In the genomic region with DNA sequence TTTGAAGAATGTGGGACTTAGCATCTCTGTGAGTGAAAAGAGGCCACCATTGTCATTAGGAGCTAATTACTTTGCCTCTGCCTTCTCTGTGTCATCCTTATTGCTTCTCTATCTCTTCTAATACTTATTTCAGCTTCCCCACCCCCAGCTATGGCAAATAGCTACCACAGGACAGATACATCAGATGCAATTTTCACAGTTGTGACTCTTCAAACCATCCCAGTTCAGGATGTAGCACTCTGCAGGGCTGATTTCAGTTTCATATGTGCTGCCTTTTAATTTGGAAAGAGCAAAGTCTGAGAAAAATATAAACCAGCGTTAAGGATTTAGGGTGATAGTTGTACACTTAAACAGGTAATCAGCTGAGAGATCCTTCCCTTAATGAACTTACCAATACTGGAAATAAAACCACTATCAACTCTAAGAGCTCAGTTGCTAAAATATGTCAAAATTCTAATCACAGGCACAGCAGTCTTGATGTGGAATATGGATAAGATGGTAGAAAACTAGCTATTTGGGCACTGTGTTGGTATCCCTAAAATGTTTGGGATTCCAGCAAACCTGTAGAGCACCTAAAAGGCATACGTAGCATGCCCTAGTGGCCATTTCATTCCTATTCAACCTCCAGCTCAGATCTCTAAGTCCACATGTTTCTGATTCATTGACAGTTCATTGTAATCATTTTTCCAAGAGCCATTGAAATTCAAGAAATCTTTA, we compare ENCODE assay signal across 16 cellular contexts.
A peak's percentile ranks its signal among the peaks of the same experiment; 100 is the strongest.
DNase-seq lines count a peak whose midpoint lies in the region; ATAC-seq, FAIRE-seq and TF ChIP-seq lines count a peak whose summit lies in the region.
"Had no signal": no experiment of that assay in that cellular context is flagged by ENCODE, and none has a peak within 500 bp of the region (broad histone marks: within the 10 kb centered on the region; RNA-seq: fewer than 3 reads in every experiment).

No MANE protein-coding gene starts in this region.

- peaks cover 16% of the 10 kb centered on the region for H3K4me1 ChIP-seq in KMS-11 (ENCODE audit: low read depth, poor library complexity, severe bottlenecking)
- H3K4me1 ChIP-seq in H1 (replicated peaks in 1 of 4; ENCODE audit: control insufficient read depth in 3 of 4, insufficient read depth in 4 of 4, low read length in 3 of 4) = peaks cover 3 to 18% (median 8%) of the 10 kb centered on the region in 4 experiments; a peak in 6 of 7 replicates

- TF ChIP-seq CTCF in AG10803 (conservative IDR thresholded peaks at IDR 0.05; ENCODE audit: low read length) (peak; percentile 46), KMS-11 (conservative IDR thresholded peaks at IDR 0.05; ENCODE audit: low read depth, low read length) (no peak), H1 (IDR thresholded peaks at IDR 0.05; ENCODE audit: control extremely low read depth in 1 of 3, insufficient read depth in 1 of 3, low read depth in 1 of 3, low read length in 3 of 3) (peak in 2 of 3 experiments; percentile 30 to 60; a peak in 3 of 4 replicates), neural crest cell (conservative IDR thresholded peaks at IDR 0.05) (peak; percentile 28)

- no peak for FAIRE-seq in H1 (lab: Jason Lieb, UNC)
- FAIRE-seq: endothelial cell of umbilical vein had no signal

- no peak overlapping the region for H2AFZ ChIP-seq in KMS-11 (ENCODE audit: low read depth)
- H2AFZ ChIP-seq in H1 (ENCODE audit: low read length) = no peak overlapping the region

- CTCF ChIA-PET in H1 (lab: Charles Lee; ENCODE audit: partially characterized antibody) = interaction anchor here (0.7 to 4.5 kb wide), 29 partner anchors 8 to 377 kb away, joined by 3 to 55 read pairs (median 4); no protein-coding TSS in a partner anchor
- CTCF ChIA-PET in activated CD4-positive, alpha-beta memory T cell treated with anti-CD3 and anti-CD28 coated beads, Interleukin-2, amount 10 ng/mL, durations not matched to agents 7 days and 5 days (lab: Charles Lee) = interaction anchor here (0.6 to 1.5 kb wide), 4 partner anchors 9 to 382 kb away, joined by 3 to 4 read pairs (median 4); no protein-coding TSS in a partner anchor

- H3K23me2 ChIP-seq in H1 (ENCODE audit: low read depth, low read length) = no peaks in the 10 kb centered on the region

- DNase-seq in AG10803 (ENCODE audit: low read depth) (no peak), H1 (ENCODE audit: low read depth in 1 of 2, low spot score in 2 of 2) (no peak), neural crest cell (ENCODE audit: low read depth, low spot score) (no peak), amniotic stem cell (lab: John Stamatoyannopoulos, UW) (no peak), DMS 273 treated with DMSO at 0.1 percent for 48 hours (lab: John Stamatoyannopoulos, UW) (no peak)
- no peak for DNase-seq in activated CD4-positive, alpha-beta memory T cell treated with anti-CD3 and anti-CD28 coated beads, Interleukin-2, amount 10 ng/mL, durations not matched to agents 7 days and 5 days
- DNase-seq: activated CD4-positive, alpha-beta T cell treated with anti-CD3 and anti-CD28 coated beads for 1 hour; activated T-cell treated with anti-CD3 and anti-CD28 coated beads, Interleukin-2, amount 50 U/mL, for 48 hours; DMS53; KBM-7; mucosa of descending colon; NCI-H2081 had no signal

- H4K8ac ChIP-seq in H1 (ENCODE audit: extremely low read depth, insufficient read depth, low read length) = no peak overlapping the region

- no peak overlapping the region for H3K14ac ChIP-seq in H1 (ENCODE audit: insufficient read length)

- H3K9me3 ChIP-seq in H1 (ENCODE audit: insufficient read depth in 2 of 2, low read depth in 1 of 2, low read length in 1 of 2) = no peaks in the 10 kb centered on the region
- H3K9me3 ChIP-seq: mucosa of descending colon, upper lobe of left lung had no signal

- H2BK5ac ChIP-seq in H1 (ENCODE audit: low read depth, low read length) = no peak overlapping the region

- H3K4me1 Mint-ChIP-seq in neural crest cell = peaks cover 6% of the 10 kb centered on the region
- peaks cover 13% of the 10 kb centered on the region for H3K4me1 Mint-ChIP-seq in activated CD4-positive, alpha-beta memory T cell treated with anti-CD3 and anti-CD28 coated beads, Interleukin-2, amount 10 ng/mL, durations not matched to agents 7 days and 5 days

- H3K9ac ChIP-seq in KMS-11 = no peak overlapping the region
- no peak overlapping the region for H3K9ac ChIP-seq in H1 (replicated peaks in 1 of 4; ENCODE audit: extremely low read depth in 1 of 4, low read depth in 3 of 4, low read length in 3 of 4)

- no peak overlapping the region for H2BK120ac ChIP-seq in H1 (replicated peaks; ENCODE audit: low read depth, low read length)

- no peaks in the 10 kb centered on the region for H3K9me3 Mint-ChIP-seq in neural crest cell
- H3K9me3 Mint-ChIP-seq in activated CD4-positive, alpha-beta memory T cell treated with anti-CD3 and anti-CD28 coated beads, Interleukin-2, amount 10 ng/mL, durations not matched to agents 7 days and 5 days = no peaks in the 10 kb centered on the region

- H3K27me3 ChIP-seq in KMS-11 (ENCODE audit: insufficient read depth, low read depth) = no peaks in the 10 kb centered on the region
- H3K27me3 ChIP-seq in H1 (replicated peaks in 1 of 4; ENCODE audit: control insufficient read depth in 3 of 4, extremely low read depth in 1 of 4, insufficient read depth in 3 of 4, low read length in 3 of 4) = no peaks in the 10 kb centered on the region
- H3K27me3 ChIP-seq: upper lobe of left lung had no signal

- WGBS in H1 (ENCODE audit: extremely low coverage in 1 of 2, insufficient coverage in 1 of 2, insufficient read length in 1 of 2, insufficient replicate concordance in 2 of 2, low coverage in 1 of 2, low lambda C conversion rate in 2 of 2, missing lambda C conversion rate in 1 of 2), 2 experiments = 59% methylated on average over 2 of the region's 2 CpGs; no CpG with 5 or more reads in 1 of the 2 experiments

- H3K36me3 ChIP-seq in KMS-11 (ENCODE audit: insufficient read depth) (no peaks in the 10 kb centered on the region), H1 (ENCODE audit: control insufficient read depth in 2 of 4, insufficient read depth in 4 of 4, low read length in 3 of 4) (no peaks in the 10 kb centered on the region)

- H3K27ac ChIP-seq in KMS-11 = 0 out of 2 replicates have a peak overlapping the region, but pooled peaks have one; percentile 4
- H3K27ac ChIP-seq in H1 (ENCODE audit: low read depth, low read length) = no peak overlapping the region

- no peak overlapping the region for H4K91ac ChIP-seq in H1 (replicated peaks; ENCODE audit: insufficient read length, low read length)

- no peak overlapping the region for H4K5ac ChIP-seq in H1 (ENCODE audit: insufficient read length, low read depth, low read length)

- no peak overlapping the region for H3K4me3 Mint-ChIP-seq in neural crest cell
- H3K4me3 Mint-ChIP-seq in activated CD4-positive, alpha-beta memory T cell treated with anti-CD3 and anti-CD28 coated beads, Interleukin-2, amount 10 ng/mL, durations not matched to agents 7 days and 5 days = no peak overlapping the region

- H3K4ac ChIP-seq in H1 (replicated peaks; ENCODE audit: insufficient read length, low read depth, low read length) = no peak overlapping the region

- H3K4me2 ChIP-seq in KMS-11 = peak overlapping the region; percentile 36
- H3K4me2 ChIP-seq in H1 (ENCODE audit: insufficient read depth in 1 of 2, low read depth in 2 of 2, low read length in 2 of 2) = no peak overlapping the region

- H3K18ac ChIP-seq in H1 (ENCODE audit: extremely low read depth, low read length) = no peak overlapping the region

- peak; percentile 37 to 46; a peak in 3 of 4 replicates for TF ChIP-seq RAD21 in H1 (IDR thresholded peaks at IDR 0.05 in 1 of 2, conservative IDR thresholded peaks at IDR 0.05 in 1 of 2; ENCODE audit: low read depth in 2 of 2, low read length in 2 of 2)

- H3K79me2 ChIP-seq in KMS-11 (ENCODE audit: insufficient read depth, low read depth) = no peaks in the 10 kb centered on the region
- no peaks in the 10 kb centered on the region for H3K79me2 ChIP-seq in H1 (ENCODE audit: control insufficient read depth in 1 of 2, insufficient read depth in 2 of 2, low read length in 2 of 2)

- no peaks in the 10 kb centered on the region for H4K20me1 ChIP-seq in KMS-11 (ENCODE audit: insufficient read depth)
- no peaks in the 10 kb centered on the region for H4K20me1 ChIP-seq in H1 (replicated peaks in 1 of 2; ENCODE audit: control insufficient read depth in 1 of 2, insufficient read depth in 2 of 2, low read length in 2 of 2)

- no peak overlapping the region for H3K23ac ChIP-seq in H1 (ENCODE audit: insufficient read length)

- no peaks in the 10 kb centered on the region for H3K79me1 ChIP-seq in H1 (ENCODE audit: low read depth, low read length)

- H2AK5ac ChIP-seq in H1 (ENCODE audit: low read depth, low read length) = no peak overlapping the region

- H3K27me3 Mint-ChIP-seq in neural crest cell (ENCODE audit: low read depth) = no peaks in the 10 kb centered on the region
- no peaks in the 10 kb centered on the region for H3K27me3 Mint-ChIP-seq in activated CD4-positive, alpha-beta memory T cell treated with anti-CD3 and anti-CD28 coated beads, Interleukin-2, amount 10 ng/mL, durations not matched to agents 7 days and 5 days

- ATAC-seq in GM19395 (IDR thresholded peaks at IDR 0.05; ENCODE audit: unreplicated experiment) = no peak
- ATAC-seq: mucosa of descending colon had no signal

- H2BK12ac ChIP-seq in H1 (ENCODE audit: low read depth, low read length) = no peak overlapping the region

- no peak overlapping the region for H3K27ac Mint-ChIP-seq in neural crest cell (ENCODE audit: unreplicated experiment)
- H3K27ac Mint-ChIP-seq in activated CD4-positive, alpha-beta memory T cell treated with anti-CD3 and anti-CD28 coated beads, Interleukin-2, amount 10 ng/mL, durations not matched to agents 7 days and 5 days = no peak overlapping the region

- POLR2A ChIA-PET in H1 (lab: Charles Lee; ENCODE audit: partially characterized antibody) = interaction anchor here (0.7 to 0.8 kb wide), 2 partner anchors 10 to 16 kb away, joined by 3 read pairs; no protein-coding TSS in a partner anchor
- POLR2A ChIA-PET in activated CD4-positive, alpha-beta memory T cell treated with anti-CD3 and anti-CD28 coated beads, Interleukin-2, amount 10 ng/mL, durations not matched to agents 7 days and 5 days (lab: Charles Lee) = no interaction called here

- no peak overlapping the region for H3K56ac ChIP-seq in H1 (replicated peaks; ENCODE audit: insufficient read length, low read depth, low read length)

- no peak for TF ChIP-seq POLR2A in H1 (IDR thresholded peaks at IDR 0.05; ENCODE audit: control extremely low read depth in 1 of 2, low read depth in 2 of 2, low read length in 2 of 2)

- no peaks in the 10 kb centered on the region for H3K36me3 Mint-ChIP-seq in neural crest cell (ENCODE audit: low read depth)
- no peaks in the 10 kb centered on the region for H3K36me3 Mint-ChIP-seq in activated CD4-positive, alpha-beta memory T cell treated with anti-CD3 and anti-CD28 coated beads, Interleukin-2, amount 10 ng/mL, durations not matched to agents 7 days and 5 days (ENCODE audit: low read depth)

- no peak for TF ChIP-seq EP300 in H1 (IDR thresholded peaks at IDR 0.05; ENCODE audit: borderline replicate concordance in 1 of 2, low read depth in 2 of 2, low read length in 2 of 2)

- no peak overlapping the region for H2BK20ac ChIP-seq in H1 (ENCODE audit: low read length)

- H3K4me3 ChIP-seq in AG10803 (ENCODE audit: low read length) (no peak overlapping the region), KMS-11 (IDR thresholded peaks at IDR 0.05; ENCODE audit: insufficient read depth, low read depth, low read length) (no peak overlapping the region), H1 (ENCODE audit: extremely low read depth in 1 of 4, insufficient read depth in 2 of 4, low read depth in 3 of 4, low read length in 4 of 4) (no peak overlapping the region)
- H3K4me3 ChIP-seq: mucosa of descending colon, upper lobe of left lung had no signal

- no peak overlapping the region for H2BK15ac ChIP-seq in H1 (ENCODE audit: low read length)
